12 cellular contexts compared by ENCODE assay signal in the genomic region with DNA sequence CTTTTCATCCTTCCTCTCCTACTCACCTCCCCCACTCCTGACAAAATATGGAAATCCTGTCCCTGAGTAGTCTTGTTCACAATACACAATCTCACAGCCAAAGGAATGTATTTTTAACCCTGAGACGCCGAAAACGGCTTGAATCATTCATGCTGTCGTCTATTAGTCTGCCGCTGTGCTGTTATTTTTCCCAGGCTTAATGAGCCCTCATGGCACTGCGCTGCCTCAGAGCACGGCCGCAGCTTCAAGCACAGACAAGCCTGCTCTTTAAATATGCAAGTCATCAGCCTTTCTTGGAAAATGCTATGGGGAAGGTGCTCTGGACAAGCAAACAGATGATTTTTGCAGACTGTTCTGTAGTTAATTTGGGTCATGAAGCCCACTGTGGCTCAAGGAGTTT.
DNase-seq lines count a peak whose midpoint lies in the region; ATAC-seq and TF ChIP-seq lines count a peak whose summit lies in the region.
"Had no signal": no experiment of that assay in that cellular context is flagged by ENCODE, and none has a peak within 500 bp of the region (broad histone marks: within the 10 kb centered on the region; RNA-seq: fewer than 3 reads in every experiment).

No MANE protein-coding gene starts in this region.

- peaks cover 4% of the 10 kb centered on the region for H3K27me3 Mint-ChIP-seq in endothelial cell (ENCODE audit: unreplicated experiment)
- H3K27me3 Mint-ChIP-seq in naive thymus-derived CD8-positive, alpha-beta T cell = no peaks in the 10 kb centered on the region
- no peaks in the 10 kb centered on the region for H3K27me3 Mint-ChIP-seq in natural killer cell treated with Interleukin-12 subunit alpha and Interleukin-12 subunit beta and Interleukin-15 and Interleukin-18, amount 100 ng/mL, for 72 hours

- no peaks in the 10 kb centered on the region for H3K9me3 Mint-ChIP-seq in endothelial cell (ENCODE audit: unreplicated experiment)
- no peaks in the 10 kb centered on the region for H3K9me3 Mint-ChIP-seq in naive thymus-derived CD8-positive, alpha-beta T cell
- H3K9me3 Mint-ChIP-seq in natural killer cell treated with Interleukin-12 subunit alpha and Interleukin-12 subunit beta and Interleukin-15 and Interleukin-18, amount 100 ng/mL, for 72 hours = no peaks in the 10 kb centered on the region

- peaks cover 22% of the 10 kb centered on the region for H3K36me3 Mint-ChIP-seq in endothelial cell (ENCODE audit: low read depth, unreplicated experiment)
- H3K36me3 Mint-ChIP-seq in naive thymus-derived CD8-positive, alpha-beta T cell = peaks cover 4 to 6% (median 4%) of the 10 kb centered on the region in 3 donors
- no peaks in the 10 kb centered on the region for H3K36me3 Mint-ChIP-seq in natural killer cell treated with Interleukin-12 subunit alpha and Interleukin-12 subunit beta and Interleukin-15 and Interleukin-18, amount 100 ng/mL, for 72 hours
- H3K36me3 Mint-ChIP-seq: activated naive CD8-positive, alpha-beta T cell treated with anti-CD3 and anti-CD28 coated beads, Interleukin-2, amount 10 ng/mL, durations not matched to agents 7 days and 5 days had no signal

- DNase-seq in DMS153 (lab: John Stamatoyannopoulos, UW) (peak; percentile 50), NCI-H2171 (lab: John Stamatoyannopoulos, UW) (peak; percentile 43), endothelial cell (ENCODE audit: low spot score) (no peak), omental fat pad (ENCODE audit: low spot score) (no peak)
- DNase-seq in naive thymus-derived CD8-positive, alpha-beta T cell = no peak
- no peak for DNase-seq in natural killer cell treated with Interleukin-12 subunit alpha and Interleukin-12 subunit beta and Interleukin-15 and Interleukin-18, amount 100 ng/mL, for 72 hours (ENCODE audit: low spot score)
- no peak for DNase-seq in stimulated activated CD4-positive, alpha-beta T cell treated with anti-CD3 and anti-CD28 coated beads, Interleukin-2, amount 100 ng/mL, for 48 hours
- DNase-seq: activated naive CD8-positive, alpha-beta T cell treated with anti-CD3 and anti-CD28 coated beads, Interleukin-2, amount 10 ng/mL, durations not matched to agents 7 days and 5 days; GF-D8; NCI-H187 treated with DMSO at 0.1 percent for 48 hours; WERI-Rb-1 had no signal

- POLR2A ChIA-PET in naive thymus-derived CD8-positive, alpha-beta T cell (lab: Charles Lee) = no interaction called here

- H3K4me3 Mint-ChIP-seq in endothelial cell (ENCODE audit: unreplicated experiment) = no peak overlapping the region
- peak overlapping the region in 3 of 10 donors; percentile 4 to 83 (median 83) for H3K4me3 Mint-ChIP-seq in naive thymus-derived CD8-positive, alpha-beta T cell
- no peak overlapping the region for H3K4me3 Mint-ChIP-seq in natural killer cell treated with Interleukin-12 subunit alpha and Interleukin-12 subunit beta and Interleukin-15 and Interleukin-18, amount 100 ng/mL, for 72 hours
- H3K4me3 Mint-ChIP-seq: activated naive CD8-positive, alpha-beta T cell treated with anti-CD3 and anti-CD28 coated beads, Interleukin-2, amount 10 ng/mL, durations not matched to agents 7 days and 5 days had no signal

- TF ChIP-seq CTCF in endothelial cell (IDR thresholded peaks at IDR 0.05; ENCODE audit: unreplicated experiment) = no peak
- no peak for TF ChIP-seq CTCF in omental fat pad (IDR thresholded peaks at IDR 0.05)

- peaks cover 65% of the 10 kb centered on the region for H3K4me1 Mint-ChIP-seq in endothelial cell (ENCODE audit: unreplicated experiment)
- H3K4me1 Mint-ChIP-seq in naive thymus-derived CD8-positive, alpha-beta T cell = peaks cover 18 to 32% (median 27%) of the 10 kb centered on the region in 4 donors
- H3K4me1 Mint-ChIP-seq in natural killer cell treated with Interleukin-12 subunit alpha and Interleukin-12 subunit beta and Interleukin-15 and Interleukin-18, amount 100 ng/mL, for 72 hours (ENCODE audit: low read depth in 2 of 2) = peaks cover 0 to 2% of the 10 kb centered on the region in 2 donors
- H3K4me1 Mint-ChIP-seq: activated naive CD8-positive, alpha-beta T cell treated with anti-CD3 and anti-CD28 coated beads, Interleukin-2, amount 10 ng/mL, durations not matched to agents 7 days and 5 days had no signal

- H3K27ac Mint-ChIP-seq in endothelial cell (ENCODE audit: unreplicated experiment) = peak overlapping the region; percentile 95
- H3K27ac Mint-ChIP-seq in naive thymus-derived CD8-positive, alpha-beta T cell = peak overlapping the region in 7 of 10 donors; percentile 26 to 90 (median 77)
- peak overlapping the region in 1 of 2 donors; percentile 37 for H3K27ac Mint-ChIP-seq in natural killer cell treated with Interleukin-12 subunit alpha and Interleukin-12 subunit beta and Interleukin-15 and Interleukin-18, amount 100 ng/mL, for 72 hours
- H3K27ac Mint-ChIP-seq: activated naive CD8-positive, alpha-beta T cell treated with anti-CD3 and anti-CD28 coated beads, Interleukin-2, amount 10 ng/mL, durations not matched to agents 7 days and 5 days had no signal

- ATAC-seq in naive thymus-derived CD8-positive, alpha-beta T cell = no peak
- ATAC-seq in HG03571 (IDR thresholded peaks at IDR 0.05; ENCODE audit: unreplicated experiment) (no peak), omental fat pad (ENCODE audit: low FRiP score) (no peak)
- ATAC-seq in natural killer cell treated with Interleukin-12 subunit alpha and Interleukin-12 subunit beta and Interleukin-15 and Interleukin-18, amount 100 ng/mL, for 72 hours = no peak

Comparison
In these comparisons a context has a peak if more than half of its experiments do, and no peak if none do; other contexts are left out.
1. DNase-seq: peak in DMS153 (single experiment) and NCI-H2171 (single experiment); none in endothelial cell (single experiment), naive thymus-derived CD8-positive, alpha-beta T cell (0 of 10), natural killer cell treated with Interleukin-12 subunit alpha and Interleukin-12 subunit beta and Interleukin-15 and Interleukin-18, amount 100 ng/mL, for 72 hours (single experiment), omental fat pad (single experiment) and stimulated activated CD4-positive, alpha-beta T cell treated with anti-CD3 and anti-CD28 coated beads, Interleukin-2, amount 100 ng/mL, for 48 hours (0 of 2).